In genomic region chr2:227808936-227809335, GRCh38 we compare ENCODE assay signal across 1 cellular context.
TF ChIP-seq lines count a peak whose summit lies in the region.

No MANE protein-coding gene starts in this region.

TF ChIP-seq in IMR-90, 13 proteins besides CTCF, POLR2A, EP300 and RAD21:
- TF ChIP-seq CHD1 (IDR thresholded peaks at IDR 0.05; ENCODE audit: low read depth, low read length): no peak
- no peak for TF ChIP-seq MXI1 (IDR thresholded peaks at IDR 0.05; ENCODE audit: borderline replicate concordance, low read depth, low read length)
- TF ChIP-seq MAFK (IDR thresholded peaks at IDR 0.05; ENCODE audit: low read depth, low read length): peak; percentile 78
TF ChIP-seq in IMR-90: peak in this region for 1.
